Comparison of ENCODE assay signal across 18 cellular contexts in the genomic region with DNA sequence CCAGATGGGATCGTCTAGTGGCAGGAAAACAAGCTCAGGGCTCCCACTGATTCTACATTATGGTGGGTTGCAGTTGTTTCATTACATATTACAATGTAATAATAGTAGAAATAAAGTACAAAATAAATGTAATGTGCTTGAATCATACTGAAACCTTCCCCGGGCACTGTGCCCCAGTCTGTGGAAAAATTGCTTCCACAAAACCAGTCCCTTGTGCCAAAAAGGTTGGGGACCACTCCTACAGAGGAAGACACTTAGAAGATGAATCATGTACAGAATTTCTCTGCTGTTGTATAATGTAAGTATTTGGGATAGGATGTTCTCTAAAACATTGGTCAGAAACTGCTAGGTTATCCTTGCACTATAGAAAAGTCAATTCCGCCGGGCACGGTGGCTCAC. TPM values are rescaled to one million over a fixed set of nuclear protein-coding genes. Genes with fewer than 3 reads are reported as not detected.
DNase-seq lines count a peak whose midpoint lies in the region; ATAC-seq and TF ChIP-seq lines count a peak whose summit lies in the region.
"Had no signal": no experiment of that assay in that cellular context is flagged by ENCODE, and none has a peak within 500 bp of the region (broad histone marks: within the 10 kb centered on the region; RNA-seq: fewer than 3 reads in every experiment).

No MANE protein-coding gene starts in this region.

- no peak for TF ChIP-seq POLR2A in spleen (IDR thresholded peaks at IDR 0.05)

- intact Hi-C loops in spleen (cut with DNase I; ENCODE audit: low total_unique reads) (no loop called here), heart right ventricle (cut with DNase I) (no loop called here)

- H3K4me3 ChIP-seq in fibroblast of mammary gland (ENCODE audit: control insufficient read depth, low read depth, low read length): no peak overlapping the region
- H3K4me3 ChIP-seq in spleen: no peak overlapping the region
- no peak overlapping the region for H3K4me3 ChIP-seq in heart right ventricle

- H3K27me3 ChIP-seq in spleen (replicated peaks in 1 of 7) (no peaks in the 10 kb centered on the region), heart right ventricle (no peaks in the 10 kb centered on the region)

- H3K27ac ChIP-seq in spleen (no peak overlapping the region), heart right ventricle (no peak overlapping the region)
- H3K27ac ChIP-seq: C4-2B had no signal

- DNase-seq in GM03348 (ENCODE audit: low spot score) (peak; percentile 16), RPMI7951 (ENCODE audit: low read depth) (peak; percentile 4), fibroblast of mammary gland (ENCODE audit: low read depth) (peak; percentile 26), stromal cell of bone marrow (ENCODE audit: low read depth) (peak; percentile 45), spleen (no peak), NCI-H1930 (lab: John Stamatoyannopoulos, UW) (no peak), heart right ventricle (no peak)
- DNase-seq: DMS53, EL, GF-D8, H9, Karpas-422, NCI-H1694, NCI-H446, NCI-H526, OCI-M1, Right ventricle myocardium superior had no signal

- ATAC-seq in heart right ventricle: no peak

- H3K36me3 ChIP-seq in spleen (peaks cover 0 to 4% (median 0%) of the 10 kb centered on the region in 6 donors), heart right ventricle (peaks cover 0 to 3% (median 0%) of the 10 kb centered on the region in 9 donors)

- H3K4me1 ChIP-seq in spleen: no peaks in the 10 kb centered on the region
- H3K4me1 ChIP-seq in heart right ventricle: no peaks in the 10 kb centered on the region

- H3K9me3 ChIP-seq in spleen (no peaks in the 10 kb centered on the region), heart right ventricle (no peaks in the 10 kb centered on the region)

- TF ChIP-seq CTCF in fibroblast of mammary gland (conservative IDR thresholded peaks at IDR 0.05; ENCODE audit: control insufficient read depth, insufficient read depth, low read depth, low read length) (no peak), spleen (IDR thresholded peaks at IDR 0.05 in 8 of 11, conservative IDR thresholded peaks at IDR 0.05 in 3 of 11) (no peak), heart right ventricle (IDR thresholded peaks at IDR 0.05) (no peak)

- 84 to 93% (median 89%) methylated on average over 5 of the region's 5 CpGs for WGBS in spleen, 5 donors
- WGBS in heart right ventricle, 2 donors: 83 to 87% methylated on average over 5 of the region's 5 CpGs

RNA-seq across cellular contexts. Expression of a gene that starts 11.3 kb away (rescaled TPM):
- 27.8 and 30.2 TPM in 2 replicates for total RNA-seq in RPMI7951 (2014; rRNA removed; shearing (Covaris generic))
- total RNA-seq in spleen (10 to 100 TPM in 6 of 7 donors, 1 to 10 TPM in 1; 9.8 to 30.5 (median 14.7) TPM), heart right ventricle (100 to 1,000 TPM in 9 of 10 donors, 10 to 100 TPM in 1; 97.3 to 188 (median 162) TPM)
- polyA plus RNA-seq in spleen (10 to 100 TPM; 10.6 to 22.4 (median 12.5) TPM), heart right ventricle (10 to 100 TPM; 51.1 to 56.7 TPM)

RNA-seq across cellular contexts. Expression of a gene that starts 36.9 kb away (rescaled TPM):
- total RNA-seq in RPMI7951 (2014; rRNA removed; shearing (Covaris generic)): 60.7 and 65.6 TPM in 2 replicates
- total RNA-seq in spleen: 10 to 100 TPM; 25.2 to 44.0 (median 31.4) TPM
- polyA plus RNA-seq in spleen: 10 to 100 TPM; 15.4 to 23.5 (median 19.0) TPM
- 10 to 100 TPM; 26.7 to 38.9 (median 30.4) TPM for total RNA-seq in heart right ventricle
- 10 to 100 TPM; 17.6 to 23.2 TPM for polyA plus RNA-seq in heart right ventricle

Comparison
In these comparisons a context has a peak if more than half of its experiments do, and no peak if none do; other contexts are left out.
1. DNase-seq: peak in GM03348 (single experiment), RPMI7951 (single experiment), fibroblast of mammary gland (single experiment) and stromal cell of bone marrow (single experiment); none in spleen (single experiment), NCI-H1930 (0 of 2) and heart right ventricle (0 of 2).